16 cellular contexts compared by ENCODE assay signal in genomic region chr10:112362833-112363232, GRCh38. TPM values are rescaled to one million over a fixed set of nuclear protein-coding genes. Genes with fewer than 3 reads are reported as not detected.
DNase-seq lines count a peak whose midpoint lies in the region; ATAC-seq and TF ChIP-seq lines count a peak whose summit lies in the region.
"Had no signal": no experiment of that assay in that cellular context is flagged by ENCODE, and none has a peak within 500 bp of the region (broad histone marks: within the 10 kb centered on the region; RNA-seq: fewer than 3 reads in every experiment).

No MANE protein-coding gene starts in this region.

- H3K9me3 ChIP-seq in subcutaneous abdominal adipose tissue (ENCODE audit: control insufficient read depth in 5 of 5, low read length in 5 of 5), result no peaks in the 10 kb centered on the region
- H3K9me3 ChIP-seq: SJSA1 had no signal

- peak overlapping the region; percentile 92 for H3K27ac ChIP-seq in subcutaneous abdominal adipose tissue (ENCODE audit: low read depth, low read length)
- H3K27ac ChIP-seq: SJSA1 had no signal

- no peaks in the 10 kb centered on the region for H3K36me3 ChIP-seq in subcutaneous abdominal adipose tissue (ENCODE audit: control insufficient read depth in 5 of 5, insufficient read depth in 5 of 5, low read length in 5 of 5)
- H3K36me3 ChIP-seq: SJSA1 had no signal

- no peak overlapping the region for H3K4me3 ChIP-seq in subcutaneous abdominal adipose tissue (ENCODE audit: low read depth in 1 of 5, low read length in 5 of 5)
- H3K4me3 ChIP-seq: SJSA1 had no signal

- no peaks in the 10 kb centered on the region for H3K9me3 Mint-ChIP-seq in chondrocyte (ENCODE audit: low read depth)
- H3K9me3 Mint-ChIP-seq: mesothelial cell of epicardium had no signal

- H3K36me3 Mint-ChIP-seq in chondrocyte (ENCODE audit: low read depth), result no peaks in the 10 kb centered on the region
- H3K36me3 Mint-ChIP-seq: mesothelial cell of epicardium had no signal

- DNase-seq in H4 (ENCODE audit: low spot score), result peak; percentile 52
- no peak for DNase-seq in chondrocyte (ENCODE audit: low spot score)
- DNase-seq in left lobe of liver (ENCODE audit: low spot score), result peak; percentile 88
- no peak for DNase-seq in KBM-7
- no peak for DNase-seq in 8988T
- DNase-seq: activated CD4-positive, alpha-beta T cell treated with anti-CD3 and anti-CD28 coated beads, Interleukin-2, amount 50 U/mL, for 48 hours; activated naive CD4-positive, alpha-beta T cell; central memory CD4-positive, alpha-beta T cell; IMR-90; NCI-H1694; stimulated activated CD4-positive, alpha-beta T cell treated with anti-CD3 and anti-CD28 coated beads, Interleukin-15, amount 100 ng/mL, for 24 hours had no signal

- TF ChIP-seq CTCF in chondrocyte (IDR thresholded peaks at IDR 0.05), result no peak

- ATAC-seq in left lobe of liver (peak; percentile 61), GM21576 (IDR thresholded peaks at IDR 0.05; ENCODE audit: unreplicated experiment) (no peak), HG03457 (IDR thresholded peaks at IDR 0.05; ENCODE audit: unreplicated experiment) (no peak)

- no peak overlapping the region for H3K4me3 Mint-ChIP-seq in chondrocyte (ENCODE audit: unreplicated experiment)
- H3K4me3 Mint-ChIP-seq: mesothelial cell of epicardium had no signal

- peak overlapping the region; percentile 49 for H3K27ac Mint-ChIP-seq in chondrocyte (ENCODE audit: unreplicated experiment)

- in situ Hi-C loops in KBM-7 (cut with MboI; ENCODE audit: low pct_unique_long_range_greater_than_20kb, low sequenced_read_pairs), result no loop called here

- no peaks in the 10 kb centered on the region for H3K27me3 ChIP-seq in subcutaneous abdominal adipose tissue (ENCODE audit: control insufficient read depth in 5 of 5, insufficient read depth in 4 of 5, low read length in 5 of 5)

- H3K4me1 ChIP-seq in subcutaneous abdominal adipose tissue (ENCODE audit: control insufficient read depth in 5 of 5, insufficient read depth in 5 of 5, low read length in 5 of 5), result peaks cover 6 to 43% (median 32%) of the 10 kb centered on the region in 5 donors
- H3K4me1 ChIP-seq: SJSA1 had no signal

- H3K4me1 Mint-ChIP-seq in chondrocyte (ENCODE audit: low read depth), result peaks cover 31% of the 10 kb centered on the region

- no peaks in the 10 kb centered on the region for H3K27me3 Mint-ChIP-seq in chondrocyte (ENCODE audit: low read depth)

- peak overlapping the region in 2 of 5 donors; percentile 26 to 42 for H3K9ac ChIP-seq in subcutaneous abdominal adipose tissue (ENCODE audit: low read length in 5 of 5)

RNA-seq across cellular contexts. Expression of gene ACSL5, which starts 11.1 kb away (rescaled TPM):
- 13.5 and 13.7 TPM in 2 replicates for total RNA-seq in H4 (2014; rRNA removed; shearing (Covaris generic))
- total RNA-seq in chondrocyte (0.15 to 0.53 TPM (median 0.27 TPM) in 3 replicates), left lobe of liver (61.7 TPM)
- total RNA-seq: mesothelial cell of epicardium had no signal

Comparison
In these comparisons a context has a peak if more than half of its experiments do, and no peak if none do; other contexts are left out.
1. DNase-seq: peak in H4 (single experiment) and left lobe of liver (single experiment); none in chondrocyte (single experiment), KBM-7 (single experiment) and 8988T (single experiment).